8 cellular contexts compared by ENCODE assay signal in the genomic region with DNA sequence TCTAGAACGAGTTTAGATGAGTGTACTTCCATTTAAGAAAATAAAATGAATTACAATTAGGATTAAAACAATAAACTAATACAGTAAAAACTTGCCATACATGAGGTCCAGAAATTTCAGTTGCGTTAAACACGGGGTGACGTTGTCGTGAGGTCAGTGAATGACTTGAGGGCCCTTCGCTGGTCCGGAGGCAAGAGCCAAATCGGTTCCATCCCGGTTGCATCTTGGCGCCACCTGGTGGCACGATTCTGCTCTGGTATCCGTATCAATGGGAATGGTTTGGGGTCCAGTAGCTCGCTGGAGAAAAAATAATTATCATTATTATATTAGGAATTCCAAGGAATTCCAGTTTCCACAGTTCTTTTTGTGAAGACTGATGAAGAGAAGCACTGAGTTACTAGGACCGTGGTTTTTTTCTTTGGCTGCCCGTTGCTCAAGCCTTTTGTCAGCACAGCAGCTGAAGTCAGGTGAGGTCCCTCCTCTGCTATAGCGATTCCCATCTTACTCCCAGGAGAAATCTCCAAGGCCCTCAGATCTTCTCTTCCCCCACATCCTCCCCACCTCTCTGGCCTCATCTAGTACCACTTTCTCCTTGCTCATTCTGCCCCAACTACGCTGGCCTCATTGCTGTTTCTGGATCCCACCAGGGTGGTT.
A peak's percentile ranks its signal among the peaks of the same experiment; 100 is the strongest.
DNase-seq lines count a peak whose midpoint lies in the region; ATAC-seq and TF ChIP-seq lines count a peak whose summit lies in the region.

No MANE protein-coding gene starts in this region.

- H3K4me3 Mint-ChIP-seq in natural killer cell treated with Interleukin-12 subunit alpha and Interleukin-12 subunit beta and Interleukin-15 and Interleukin-18, amount 100 ng/mL, for 72 hours = no peak overlapping the region

- DNase-seq in NOMO-1 treated with dmso at 0.1 percent for 144 hours (lab: John Stamatoyannopoulos, UW; ENCODE audit: unreplicated experiment) (peak; percentile 20), epithelial cell of proximal tubule (ENCODE audit: low read depth) (peak; percentile 26), stomach (peak; percentile 86)
- DNase-seq in activated CD8-positive, alpha-beta memory T cell treated with anti-CD3 and anti-CD28 coated beads, Interleukin-2, amount 50 U/mL, for 4 hours = peak; percentile 66
- peak; percentile 68 for DNase-seq in natural killer cell treated with Interleukin-12 subunit alpha and Interleukin-12 subunit beta and Interleukin-15 and Interleukin-18, amount 100 ng/mL, for 72 hours (ENCODE audit: low spot score)

- no peak overlapping the region for H3K27ac Mint-ChIP-seq in natural killer cell treated with Interleukin-12 subunit alpha and Interleukin-12 subunit beta and Interleukin-15 and Interleukin-18, amount 100 ng/mL, for 72 hours

- H3K4me3 ChIP-seq in epithelial cell of proximal tubule (ENCODE audit: low read depth, low read length) = no peak overlapping the region
- no peak overlapping the region for H3K4me3 ChIP-seq in stomach

- peaks cover 4% of the 10 kb centered on the region for H3K36me3 Mint-ChIP-seq in natural killer cell treated with Interleukin-12 subunit alpha and Interleukin-12 subunit beta and Interleukin-15 and Interleukin-18, amount 100 ng/mL, for 72 hours

- no peaks in the 10 kb centered on the region for H3K9me3 Mint-ChIP-seq in natural killer cell treated with Interleukin-12 subunit alpha and Interleukin-12 subunit beta and Interleukin-15 and Interleukin-18, amount 100 ng/mL, for 72 hours

- no peaks in the 10 kb centered on the region for H3K36me3 ChIP-seq in stomach

- peaks cover 3 to 9% of the 10 kb centered on the region in 2 donors for H3K27me3 Mint-ChIP-seq in natural killer cell treated with Interleukin-12 subunit alpha and Interleukin-12 subunit beta and Interleukin-15 and Interleukin-18, amount 100 ng/mL, for 72 hours

- H3K4me1 ChIP-seq in stomach = no peaks in the 10 kb centered on the region

- TF ChIP-seq CTCF in GM12872 (IDR thresholded peaks at IDR 0.05; ENCODE audit: insufficient read depth, low read depth, low read length) (peak; percentile 76), epithelial cell of proximal tubule (conservative IDR thresholded peaks at IDR 0.05; ENCODE audit: low read depth, low read length) (peak; percentile 88), stomach (IDR thresholded peaks at IDR 0.05) (peak in 5 of 7 experiments; percentile 30 to 69 (median 58))

- no peak overlapping the region for H3K27ac ChIP-seq in stomach

- H3K27me3 ChIP-seq in stomach = no peaks in the 10 kb centered on the region

- WGBS in stomach, 5 donors = 19 to 32% (median 23%) methylated on average over 17 of the region's 17 CpGs

- ATAC-seq in HG03457 (IDR thresholded peaks at IDR 0.05; ENCODE audit: unreplicated experiment) (peak; percentile 61), HG02884 (IDR thresholded peaks at IDR 0.05; ENCODE audit: unreplicated experiment) (no peak)
- ATAC-seq in natural killer cell treated with Interleukin-12 subunit alpha and Interleukin-12 subunit beta and Interleukin-15 and Interleukin-18, amount 100 ng/mL, for 72 hours = no peak

- no peaks in the 10 kb centered on the region for H3K4me1 Mint-ChIP-seq in natural killer cell treated with Interleukin-12 subunit alpha and Interleukin-12 subunit beta and Interleukin-15 and Interleukin-18, amount 100 ng/mL, for 72 hours (ENCODE audit: low read depth in 2 of 2)

- TF ChIP-seq EP300 in stomach (IDR thresholded peaks at IDR 0.05) = no peak

- H3K9me3 ChIP-seq in stomach = peaks cover 0 to 12% (median 8%) of the 10 kb centered on the region in 4 donors

- TF ChIP-seq POLR2A in stomach (IDR thresholded peaks at IDR 0.05) = no peak

- intact Hi-C loops in stomach (cut with DNase I; ENCODE audit: low total_unique reads) = no loop called here

Comparison
In these comparisons a context has a peak if more than half of its experiments do, and no peak if none do; other contexts are left out.
1. DNase-seq: peak in every context shown above with its lines; median percentile 86 in stomach; 68 in natural killer cell treated with Interleukin-12 subunit alpha and Interleukin-12 subunit beta and Interleukin-15 and Interleukin-18, amount 100 ng/mL, for 72 hours; 66 in activated CD8-positive, alpha-beta memory T cell treated with anti-CD3 and anti-CD28 coated beads, Interleukin-2, amount 50 U/mL, for 4 hours; 26 in epithelial cell of proximal tubule; 20 in NOMO-1 treated with dmso at 0.1 percent for 144 hours.